19 cellular contexts compared by ENCODE assay signal in genomic region chr2:191148766-191149165, GRCh38. TPM values are rescaled to one million over a fixed set of nuclear protein-coding genes. Genes with fewer than 3 reads are reported as not detected.
A peak's percentile ranks its signal among the peaks of the same experiment; 100 is the strongest.
DNase-seq lines count a peak whose midpoint lies in the region; ATAC-seq and TF ChIP-seq lines count a peak whose summit lies in the region.
"Had no signal": no experiment of that assay in that cellular context is flagged by ENCODE, and none has a peak within 500 bp of the region (broad histone marks: within the 10 kb centered on the region; RNA-seq: fewer than 3 reads in every experiment).

No MANE protein-coding gene starts in this region.

- H3K27me3 ChIP-seq in CD4-positive, CD25-positive, alpha-beta regulatory T cell (ENCODE audit: control insufficient read depth, insufficient read depth, low read length), result no peaks in the 10 kb centered on the region
- H3K27me3 ChIP-seq in GM23338 (ENCODE audit: insufficient read depth) (peaks cover 18% of the 10 kb centered on the region), mesendoderm (ENCODE audit: insufficient read depth, low read length, poor library complexity) (peaks cover 2% of the 10 kb centered on the region)
- H3K27me3 ChIP-seq: heart left ventricle had no signal

- H4K5ac ChIP-seq in mesendoderm (ENCODE audit: low read length), result no peak overlapping the region

- peak in 2 of 3 donors; percentile 37 to 63 for DNase-seq in CD4-positive, CD25-positive, alpha-beta regulatory T cell
- DNase-seq in Jurkat, Clone E6-1 (ENCODE audit: low read depth, low spot score), result peak; percentile 77
- DNase-seq in activated CD4-positive, alpha-beta memory T cell treated with anti-CD3 and anti-CD28 coated beads, Interleukin-2, amount 10 ng/mL, durations not matched to agents 7 days and 5 days, result no peak
- DNase-seq in mucosa of descending colon, result no peak
- no peak for DNase-seq in GM23338 (ENCODE audit: low spot score)
- no peak for DNase-seq in mesendoderm
- DNase-seq in type B pancreatic cell (ENCODE audit: extremely low spot score, unreplicated experiment), result no peak
- DNase-seq: activated CD4-positive, CD25-positive, alpha-beta regulatory T cell; esophagus squamous epithelium; heart left ventricle; islet precursor cell; mesenchymal stem cell; NCI-H1930; NCI-H69; stimulated activated naive CD4-positive, alpha-beta T cell treated with Interleukin-2 at 50 U/mL for 16 hours; SW 1271 had no signal

- peak overlapping the region; percentile 99 for H3K4me3 ChIP-seq in CD4-positive, CD25-positive, alpha-beta regulatory T cell (ENCODE audit: low read depth, low read length)
- H3K4me3 ChIP-seq in Jurkat, Clone E6-1 (ENCODE audit: low read length), result no peak overlapping the region
- H3K4me3 ChIP-seq in mucosa of descending colon (no peak overlapping the region), GM23338 (no peak overlapping the region), mesendoderm (ENCODE audit: low read length) (no peak overlapping the region)

- H3K9me3 ChIP-seq in CD4-positive, CD25-positive, alpha-beta regulatory T cell (ENCODE audit: control insufficient read depth in 2 of 2, low read length in 2 of 2), result no peaks in the 10 kb centered on the region
- no peaks in the 10 kb centered on the region for H3K9me3 ChIP-seq in mucosa of descending colon
- H3K9me3 ChIP-seq: esophagus squamous epithelium, heart left ventricle had no signal

- peaks cover 30% of the 10 kb centered on the region for H3K36me3 Mint-ChIP-seq in CD4-positive, CD25-positive, alpha-beta regulatory T cell
- H3K36me3 Mint-ChIP-seq in activated CD4-positive, alpha-beta memory T cell treated with anti-CD3 and anti-CD28 coated beads, Interleukin-2, amount 10 ng/mL, durations not matched to agents 7 days and 5 days (ENCODE audit: low read depth), result peaks cover 52% of the 10 kb centered on the region
- no peaks in the 10 kb centered on the region for H3K36me3 Mint-ChIP-seq in GM23338 (ENCODE audit: low read depth)
- peaks cover 3% of the 10 kb centered on the region for H3K36me3 Mint-ChIP-seq in type B pancreatic cell

- H3K27me3 Mint-ChIP-seq in CD4-positive, CD25-positive, alpha-beta regulatory T cell, result no peaks in the 10 kb centered on the region
- H3K27me3 Mint-ChIP-seq in activated CD4-positive, alpha-beta memory T cell treated with anti-CD3 and anti-CD28 coated beads, Interleukin-2, amount 10 ng/mL, durations not matched to agents 7 days and 5 days, result no peaks in the 10 kb centered on the region
- H3K27me3 Mint-ChIP-seq in GM23338 (ENCODE audit: insufficient read depth, low read depth, poor library complexity), result peaks cover 4% of the 10 kb centered on the region
- H3K27me3 Mint-ChIP-seq in type B pancreatic cell, result peaks cover 34% of the 10 kb centered on the region

- no peak overlapping the region for H4K8ac ChIP-seq in mesendoderm (ENCODE audit: low read depth, low read length)

- no peak overlapping the region for H3K9ac ChIP-seq in mesendoderm (ENCODE audit: low read length)

- no peak overlapping the region for H3K4ac ChIP-seq in mesendoderm (ENCODE audit: low read depth, low read length)

- no peaks in the 10 kb centered on the region for H4K20me1 ChIP-seq in GM23338 (replicated peaks; ENCODE audit: insufficient read depth)

- POLR2A ChIA-PET in activated CD4-positive, alpha-beta memory T cell treated with anti-CD3 and anti-CD28 coated beads, Interleukin-2, amount 10 ng/mL, durations not matched to agents 7 days and 5 days (lab: Charles Lee), result interaction anchor here (0.9 to 5.6 kb wide), 17 partner anchors 11 to 528 kb away, joined by 3 to 165 read pairs (median 17); partner anchors contain the start of genes GLS, NABP1 and STAT1

- H3K4me1 ChIP-seq in CD4-positive, CD25-positive, alpha-beta regulatory T cell (ENCODE audit: control insufficient read depth, insufficient read depth, low read length, poor library complexity, severe bottlenecking), result peaks cover 22% of the 10 kb centered on the region
- H3K4me1 ChIP-seq in mucosa of descending colon (ENCODE audit: low read depth) (peaks cover 3% of the 10 kb centered on the region), GM23338 (ENCODE audit: insufficient read depth) (no peaks in the 10 kb centered on the region), mesendoderm (ENCODE audit: control insufficient read depth, low read depth, low read length) (peaks cover 2% of the 10 kb centered on the region)

- H2BK15ac ChIP-seq in mesendoderm (replicated peaks; ENCODE audit: low read depth), result no peak overlapping the region

- ATAC-seq in CD4-positive, CD25-positive, alpha-beta regulatory T cell (ENCODE audit: low read depth in 2 of 2), result peak in 1 of 2 donors; percentile 20
- ATAC-seq in mucosa of descending colon (peak; percentile 18), GM23338 (no peak), GM21526 (IDR thresholded peaks at IDR 0.05; ENCODE audit: low FRiP score, unreplicated experiment) (no peak)
- ATAC-seq: heart left ventricle had no signal

- H3K79me2 ChIP-seq in GM23338 (replicated peaks; ENCODE audit: insufficient read depth), result no peaks in the 10 kb centered on the region
- no peaks in the 10 kb centered on the region for H3K79me2 ChIP-seq in mesendoderm (ENCODE audit: control insufficient read depth, insufficient read depth, low read length)

- H3K27ac Mint-ChIP-seq in CD4-positive, CD25-positive, alpha-beta regulatory T cell, result peak overlapping the region; percentile 89 to 97 (median 96)
- H3K27ac Mint-ChIP-seq in activated CD4-positive, alpha-beta memory T cell treated with anti-CD3 and anti-CD28 coated beads, Interleukin-2, amount 10 ng/mL, durations not matched to agents 7 days and 5 days, result peak overlapping the region; percentile 97
- H3K27ac Mint-ChIP-seq in GM23338 (no peak overlapping the region), type B pancreatic cell (no peak overlapping the region)
- H3K27ac Mint-ChIP-seq: dendritic cell treated with granulocyte-macrophage colony-stimulating factor and Interleukin-4, amounts not matched to agents 40 ng/mL and 50 ng/mL, for 4 days had no signal

- no peaks in the 10 kb centered on the region for H3F3A ChIP-seq in GM23338 (replicated peaks; ENCODE audit: low read depth)

- peak overlapping the region; percentile 94 for H3K27ac ChIP-seq in CD4-positive, CD25-positive, alpha-beta regulatory T cell (ENCODE audit: insufficient read depth, low read length, poor library complexity, severe bottlenecking)
- H3K27ac ChIP-seq in GM23338 (ENCODE audit: low read depth), result no peak overlapping the region
- no peak overlapping the region for H3K27ac ChIP-seq in mesendoderm (ENCODE audit: low read depth, low read length)
- H3K27ac ChIP-seq: RWPE1 had no signal

- H3K4me2 ChIP-seq in GM23338 (no peak overlapping the region), mesendoderm (ENCODE audit: low read length) (no peak overlapping the region)

- no peak overlapping the region for H2BK5ac ChIP-seq in mesendoderm (ENCODE audit: low read length)

- H2AFZ ChIP-seq in GM23338, result no peak overlapping the region

- no peak for TF ChIP-seq CTCF in mucosa of descending colon (IDR thresholded peaks at IDR 0.05)
- TF ChIP-seq CTCF in GM23338 (conservative IDR thresholded peaks at IDR 0.05; ENCODE audit: low read depth in 2 of 2), result no peak
- no peak for TF ChIP-seq CTCF in type B pancreatic cell (conservative IDR thresholded peaks at IDR 0.05)

- H3K79me1 ChIP-seq in mesendoderm (ENCODE audit: low read length), result no peaks in the 10 kb centered on the region

- H3K9me3 Mint-ChIP-seq in CD4-positive, CD25-positive, alpha-beta regulatory T cell, result no peaks in the 10 kb centered on the region
- no peaks in the 10 kb centered on the region for H3K9me3 Mint-ChIP-seq in activated CD4-positive, alpha-beta memory T cell treated with anti-CD3 and anti-CD28 coated beads, Interleukin-2, amount 10 ng/mL, durations not matched to agents 7 days and 5 days
- no peaks in the 10 kb centered on the region for H3K9me3 Mint-ChIP-seq in GM23338
- H3K9me3 Mint-ChIP-seq in type B pancreatic cell, result no peaks in the 10 kb centered on the region
- H3K9me3 Mint-ChIP-seq: dendritic cell treated with granulocyte-macrophage colony-stimulating factor and Interleukin-4, amounts not matched to agents 40 ng/mL and 50 ng/mL, for 4 days had no signal

- peaks cover 37% of the 10 kb centered on the region for H3K36me3 ChIP-seq in CD4-positive, CD25-positive, alpha-beta regulatory T cell (ENCODE audit: control insufficient read depth, insufficient read depth, low read length)
- no peaks in the 10 kb centered on the region for H3K36me3 ChIP-seq in mucosa of descending colon (ENCODE audit: low read depth)
- H3K36me3 ChIP-seq in GM23338 (ENCODE audit: insufficient read depth), result no peaks in the 10 kb centered on the region
- no peaks in the 10 kb centered on the region for H3K36me3 ChIP-seq in mesendoderm (ENCODE audit: control insufficient read depth, insufficient read depth, low read length)
- H3K36me3 ChIP-seq: esophagus squamous epithelium had no signal

- H3K4me3 Mint-ChIP-seq in CD4-positive, CD25-positive, alpha-beta regulatory T cell, result peak overlapping the region; percentile 83 to 98 (median 95)
- peak overlapping the region; percentile 94 for H3K4me3 Mint-ChIP-seq in activated CD4-positive, alpha-beta memory T cell treated with anti-CD3 and anti-CD28 coated beads, Interleukin-2, amount 10 ng/mL, durations not matched to agents 7 days and 5 days
- H3K4me3 Mint-ChIP-seq in GM23338 (no peak overlapping the region), type B pancreatic cell (no peak overlapping the region)
- H3K4me3 Mint-ChIP-seq: dendritic cell treated with granulocyte-macrophage colony-stimulating factor and Interleukin-4, amounts not matched to agents 40 ng/mL and 50 ng/mL, for 4 days had no signal

- H3K23ac ChIP-seq in mesendoderm (ENCODE audit: low read length), result no peak overlapping the region

- H3K18ac ChIP-seq in mesendoderm (ENCODE audit: low read length), result no peak overlapping the region

- no peak overlapping the region for H3K56ac ChIP-seq in mesendoderm (ENCODE audit: low read length)

- no CpG with 5 or more reads among the region's 3 CpGs for WGBS in mesendoderm (ENCODE audit: extremely low coverage, insufficient coverage, low lambda C conversion rate)

- intact Hi-C loops in mucosa of descending colon (cut with DNase I, micrococcal nuclease), result no loop called here

- H2AK5ac ChIP-seq in mesendoderm (ENCODE audit: low read length), result no peak overlapping the region

- H2BK120ac ChIP-seq in mesendoderm (ENCODE audit: low read depth, low read length), result no peak overlapping the region

- CTCF ChIA-PET in activated CD4-positive, alpha-beta memory T cell treated with anti-CD3 and anti-CD28 coated beads, Interleukin-2, amount 10 ng/mL, durations not matched to agents 7 days and 5 days (lab: Charles Lee), result interaction anchor here (0.6 to 16.9 kb wide), 10 partner anchors 9 to 111 kb away, joined by 3 to 512 read pairs (median 4); no protein-coding TSS in a partner anchor

- no peaks in the 10 kb centered on the region for H3K9me2 ChIP-seq in GM23338 (ENCODE audit: insufficient read depth)

- peaks cover 5 to 61% (median 47%) of the 10 kb centered on the region in 4 donors for H3K4me1 Mint-ChIP-seq in CD4-positive, CD25-positive, alpha-beta regulatory T cell
- H3K4me1 Mint-ChIP-seq in activated CD4-positive, alpha-beta memory T cell treated with anti-CD3 and anti-CD28 coated beads, Interleukin-2, amount 10 ng/mL, durations not matched to agents 7 days and 5 days, result peaks cover 73% of the 10 kb centered on the region
- peaks cover 5% of the 10 kb centered on the region for H3K4me1 Mint-ChIP-seq in GM23338
- peaks cover 3% of the 10 kb centered on the region for H3K4me1 Mint-ChIP-seq in type B pancreatic cell (ENCODE audit: unreplicated experiment)

RNA-seq across cellular contexts. Expression of gene STAT4, which starts 2.0 kb away (rescaled TPM):
- total RNA-seq in CD4-positive, CD25-positive, alpha-beta regulatory T cell, result 60.0 TPM
- polyA plus RNA-seq in CD4-positive, CD25-positive, alpha-beta regulatory T cell, result 10 to 100 TPM; 22.7 to 31.2 (median 26.5) TPM
- 1.8 TPM for polyA plus RNA-seq in Jurkat, Clone E6-1 (2012; ENCODE audit: insufficient read depth, insufficient read length)
- 100 to 1,000 TPM; 122 to 124 TPM for total RNA-seq in activated CD4-positive, alpha-beta memory T cell treated with anti-CD3 and anti-CD28 coated beads, Interleukin-2, amount 10 ng/mL, durations not matched to agents 7 days and 5 days
- total RNA-seq in mucosa of descending colon (1 to 10 TPM; 2.7 to 4.0 (median 3.6) TPM), type B pancreatic cell (ENCODE audit: low replicate concordance) (2.1 TPM in 2 replicates)
- total RNA-seq in GM23338 (2014; rRNA removed; shearing (Covaris generic)), result 0.16 and 0.52 TPM in 2 replicates
- 0.30 and 0.86 TPM in 2 replicates for polyA plus RNA-seq in GM23338 (2016; fragmentation: Nextera tagmentation; extraction: Ambion mirVana)
- 0.14 TPM for polyA plus RNA-seq in mesendoderm (2013, experiment 1 of 2)
- 0.32 TPM for polyA plus RNA-seq in mesendoderm (2013, experiment 2 of 2)

Comparison
In these comparisons a context has a peak if more than half of its experiments do, and no peak if none do; other contexts are left out.
1. DNase-seq: peak in CD4-positive, CD25-positive, alpha-beta regulatory T cell (2 of 3) and Jurkat, Clone E6-1 (single experiment); none in activated CD4-positive, alpha-beta memory T cell treated with anti-CD3 and anti-CD28 coated beads, Interleukin-2, amount 10 ng/mL, durations not matched to agents 7 days and 5 days (single experiment), mucosa of descending colon (0 of 3), GM23338 (single experiment), mesendoderm (single experiment) and type B pancreatic cell (single experiment).
2. H3K27ac Mint-ChIP-seq: peak in CD4-positive, CD25-positive, alpha-beta regulatory T cell (3 of 3) and activated CD4-positive, alpha-beta memory T cell treated with anti-CD3 and anti-CD28 coated beads, Interleukin-2, amount 10 ng/mL, durations not matched to agents 7 days and 5 days (single experiment); none in GM23338 (single experiment) and type B pancreatic cell (single experiment).
3. H3K4me3 Mint-ChIP-seq: peak in CD4-positive, CD25-positive, alpha-beta regulatory T cell (4 of 4) and activated CD4-positive, alpha-beta memory T cell treated with anti-CD3 and anti-CD28 coated beads, Interleukin-2, amount 10 ng/mL, durations not matched to agents 7 days and 5 days (single experiment); none in GM23338 (single experiment) and type B pancreatic cell (single experiment).
4. RNA of gene STAT4, which starts 2.0 kb away (total RNA-seq): 122 to 124 TPM in activated CD4-positive, alpha-beta memory T cell treated with anti-CD3 and anti-CD28 coated beads, Interleukin-2, amount 10 ng/mL, durations not matched to agents 7 days and 5 days and 60.0 TPM in CD4-positive, CD25-positive, alpha-beta regulatory T cell (single experiment); 2.7 to 4.0 TPM in mucosa of descending colon, 2.1 TPM in type B pancreatic cell and 0.16 to 0.52 TPM in GM23338; every median in the first group is over 10 times any median in the second.